In genomic region chr17:80989586-80989913, GRCh38 we compare ENCODE assay signal across 15 cellular contexts. TPM values are rescaled to one million over a fixed set of nuclear protein-coding genes. Genes with fewer than 3 reads are reported as not detected.
DNase-seq lines count a peak whose midpoint lies in the region; ATAC-seq, FAIRE-seq and TF ChIP-seq lines count a peak whose summit lies in the region.
"Had no signal": no experiment of that assay in that cellular context is flagged by ENCODE, and none has a peak within 500 bp of the region (broad histone marks: within the 10 kb centered on the region; RNA-seq: fewer than 3 reads in every experiment).

No MANE protein-coding gene starts in this region.

- in situ Hi-C loops in GM23248 (cut with MboI) = no loop called here

- no peak overlapping the region for H3K4me3 ChIP-seq in SK-N-SH (ENCODE audit: low read depth in 2 of 2, low read length in 1 of 2)
- H3K4me3 ChIP-seq in GM23248 = no peak overlapping the region
- H3K4me3 ChIP-seq in astrocyte (ENCODE audit: insufficient read depth, low read depth, low read length) = no peak overlapping the region
- H3K4me3 ChIP-seq in suprapubic skin = no peak overlapping the region
- H3K4me3 ChIP-seq: cardiac muscle cell had no signal

- H3K36me3 Mint-ChIP-seq in astrocyte (ENCODE audit: low read depth, unreplicated experiment) = no peaks in the 10 kb centered on the region
- no peaks in the 10 kb centered on the region for H3K36me3 Mint-ChIP-seq in naive B cell

- ATAC-seq in SK-N-SH treated with all-trans-retinoic acid at 6 μM for 48 hours = no peak
- ATAC-seq in naive B cell (ENCODE audit: low read depth in 2 of 2) = no peak

- H3F3A ChIP-seq in SK-N-SH (replicated peaks; ENCODE audit: insufficient read depth) (peaks cover 4% of the 10 kb centered on the region), GM23248 (ENCODE audit: insufficient read depth) (peaks cover under 1% of the 10 kb centered on the region; the same call in 1 of the 2 replicates)

- POLR2A ChIA-PET in SK-N-SH (lab: Yijun Ruan, JAX) = no interaction called here

- H3K4me1 Mint-ChIP-seq in astrocyte (ENCODE audit: low read depth, unreplicated experiment) = peaks cover 8% of the 10 kb centered on the region
- peaks cover 20 to 57% (median 51%) of the 10 kb centered on the region in 3 donors for H3K4me1 Mint-ChIP-seq in naive B cell

- no peaks in the 10 kb centered on the region for H3K36me3 ChIP-seq in SK-N-SH (replicated peaks in 1 of 2; ENCODE audit: control insufficient read depth in 1 of 2, insufficient read depth in 2 of 2, low read length in 1 of 2)
- no peaks in the 10 kb centered on the region for H3K36me3 ChIP-seq in GM23248 (ENCODE audit: low read depth)
- H3K36me3 ChIP-seq in astrocyte (ENCODE audit: insufficient read depth, low read length) = no peaks in the 10 kb centered on the region
- H3K36me3 ChIP-seq in suprapubic skin = no peaks in the 10 kb centered on the region
- H3K36me3 ChIP-seq: cardiac muscle cell had no signal

- H2AFZ ChIP-seq in SK-N-SH (ENCODE audit: low read depth) = no peak overlapping the region
- peak overlapping the region; percentile 70; the same call in 1 of the 2 replicates for H2AFZ ChIP-seq in GM23248
- peak overlapping the region; percentile 68 for H2AFZ ChIP-seq in astrocyte (ENCODE audit: low read depth, low read length)

- H3K27ac ChIP-seq in SK-N-SH (ENCODE audit: low read depth in 2 of 2, low read length in 1 of 2) = no peak overlapping the region
- H3K27ac ChIP-seq in GM23248 = no peak overlapping the region
- no peak overlapping the region for H3K27ac ChIP-seq in astrocyte (ENCODE audit: low read depth, low read length)
- H3K27ac ChIP-seq in suprapubic skin = no peak overlapping the region
- H3K27ac ChIP-seq: 22Rv1, cardiac muscle cell, gastroesophageal sphincter had no signal

- CTCF ChIA-PET in SK-N-SH (lab: Yijun Ruan, JAX) = interaction anchor here (0.6 to 10.6 kb wide), 29 partner anchors 10 to 562 kb away, joined by 3 to 84 read pairs (median 5); partner anchors contain the start of gene PVALEF

- no peak for TF ChIP-seq CTCF in SK-N-SH (IDR thresholded peaks at IDR 0.05)
- no peak for TF ChIP-seq CTCF in astrocyte (IDR thresholded peaks at IDR 0.05; ENCODE audit: insufficient read depth, low read depth, low read length)
- TF ChIP-seq CTCF in suprapubic skin (IDR thresholded peaks at IDR 0.05) = no peak

- H3K27me3 ChIP-seq in SK-N-SH (ENCODE audit: insufficient read depth) = no peaks in the 10 kb centered on the region
- H3K27me3 ChIP-seq in GM23248 (replicated peaks; ENCODE audit: insufficient read depth) = no peaks in the 10 kb centered on the region
- H3K27me3 ChIP-seq in astrocyte (ENCODE audit: insufficient read depth, low read length) = no peaks in the 10 kb centered on the region
- H3K27me3 ChIP-seq in suprapubic skin = no peaks in the 10 kb centered on the region
- H3K27me3 ChIP-seq: cardiac muscle cell, gastroesophageal sphincter had no signal

- H3K79me2 ChIP-seq in SK-N-SH (ENCODE audit: insufficient read depth) (peaks cover 29% of the 10 kb centered on the region), GM23248 (ENCODE audit: insufficient read depth) (peaks cover 14% of the 10 kb centered on the region), astrocyte (ENCODE audit: insufficient read depth, low read length) (peaks cover 21% of the 10 kb centered on the region)

- no peak overlapping the region for H3K4me2 ChIP-seq in SK-N-SH
- no peak overlapping the region for H3K4me2 ChIP-seq in GM23248 (ENCODE audit: unreplicated experiment)
- peak overlapping the region; percentile 45 for H3K4me2 ChIP-seq in astrocyte (ENCODE audit: low read length)

- DNase-seq in SK-N-SH = peak; percentile 20
- no peak for DNase-seq in GM23248
- DNase-seq in astrocyte (ENCODE audit: low read depth) = no peak
- DNase-seq in naive B cell = no peak
- DNase-seq in activated CD4-positive, CD25-positive, alpha-beta regulatory T cell (lab: John Stamatoyannopoulos, UW) = no peak
- DNase-seq in suprapubic skin (ENCODE audit: low spot score in 2 of 2) = no peak
- DNase-seq in 8988T = no peak
- DNase-seq: NCI-H2107, NCI-H748 treated with DMSO at 0.1 percent for 48 hours had no signal

- H3K4me1 ChIP-seq in SK-N-SH (ENCODE audit: control insufficient read depth in 1 of 2, insufficient read depth in 2 of 2, low read depth in 1 of 2, low read length in 1 of 2) (peaks cover 10 to 17% of the 10 kb centered on the region in 2 experiments; a peak in 1 of 4 replicates), GM23248 (ENCODE audit: insufficient read depth) (peaks cover 19% of the 10 kb centered on the region), astrocyte (ENCODE audit: insufficient read depth, low read length) (peaks cover 18% of the 10 kb centered on the region), suprapubic skin (peaks cover 51% of the 10 kb centered on the region)

- TF ChIP-seq RAD21 in SK-N-SH (IDR thresholded peaks at IDR 0.05; ENCODE audit: low read length) = no peak

- WGBS in SK-N-SH (ENCODE audit: low lambda C conversion rate) = 70% methylated on average over 10 of the region's 11 CpGs
- WGBS in GM23248 (ENCODE audit: low coverage in 1 of 2, low lambda C conversion rate in 2 of 2, missing lambda C conversion rate in 2 of 2), 2 experiments = 59 to 61% methylated on average over 11 of the region's 11 CpGs
- WGBS in suprapubic skin = 74% methylated on average over 11 of the region's 11 CpGs

- no peak overlapping the region for H3K27ac Mint-ChIP-seq in astrocyte (ENCODE audit: unreplicated experiment)
- H3K27ac Mint-ChIP-seq in naive B cell = peak overlapping the region in 1 of 6 donors; percentile 57
- H3K27ac Mint-ChIP-seq: activated naive CD4-positive, alpha-beta T cell treated with anti-CD3 and anti-CD28 coated beads for 36 hours had no signal

- no peak overlapping the region for H3K4me3 Mint-ChIP-seq in astrocyte (ENCODE audit: unreplicated experiment)
- H3K4me3 Mint-ChIP-seq in naive B cell = peak overlapping the region in 7 of 8 donors; percentile 29 to 86 (median 83)

- 0 out of 2 replicates have a peak, but pooled peaks cover 4% of the 10 kb centered on the region for H4K20me1 ChIP-seq in SK-N-SH (ENCODE audit: insufficient read depth)
- H4K20me1 ChIP-seq in GM23248 (ENCODE audit: insufficient read depth) = no peaks in the 10 kb centered on the region
- H4K20me1 ChIP-seq in astrocyte (ENCODE audit: insufficient read depth, low read length) = peaks cover 9% of the 10 kb centered on the region

- H3K9me3 Mint-ChIP-seq in astrocyte (ENCODE audit: unreplicated experiment) (no peaks in the 10 kb centered on the region), naive B cell (no peaks in the 10 kb centered on the region)
- H3K9me3 Mint-ChIP-seq: activated naive CD4-positive, alpha-beta T cell treated with anti-CD3 and anti-CD28 coated beads for 36 hours had no signal

- H3K9ac ChIP-seq in SK-N-SH (no peak overlapping the region), GM23248 (no peak overlapping the region), astrocyte (ENCODE audit: low read length) (no peak overlapping the region)

- H3K9me3 ChIP-seq in SK-N-SH (no peaks in the 10 kb centered on the region), GM23248 (ENCODE audit: low read depth) (no peaks in the 10 kb centered on the region), astrocyte (ENCODE audit: insufficient read depth, low read depth, low read length) (no peaks in the 10 kb centered on the region), suprapubic skin (no peaks in the 10 kb centered on the region)
- H3K9me3 ChIP-seq: gastroesophageal sphincter had no signal

- no peak for TF ChIP-seq POLR2A in suprapubic skin (IDR thresholded peaks at IDR 0.05)

- TF ChIP-seq EP300 in SK-N-SH (IDR thresholded peaks at IDR 0.05; ENCODE audit: borderline replicate concordance in 1 of 2, low read depth in 1 of 2, low read length in 1 of 2) = no peak
- no peak for TF ChIP-seq EP300 in suprapubic skin (IDR thresholded peaks at IDR 0.05)

- FAIRE-seq in astrocyte (lab: Jason Lieb, UNC) = no peak
- FAIRE-seq: GM19239 had no signal

- no peaks in the 10 kb centered on the region for H3K9me2 ChIP-seq in SK-N-SH
- no peaks in the 10 kb centered on the region for H3K9me2 ChIP-seq in GM23248 (ENCODE audit: insufficient read depth)

- H3K27me3 Mint-ChIP-seq in astrocyte (ENCODE audit: low read depth, unreplicated experiment) (no peaks in the 10 kb centered on the region), naive B cell (no peaks in the 10 kb centered on the region)

TF ChIP-seq in SK-N-SH, 30 proteins besides CTCF, POLR2A, EP300 and RAD21 (continues in another document):
- no peak for TF ChIP-seq EZH2phosphoT487 (IDR thresholded peaks at IDR 0.05; ENCODE audit: borderline replicate concordance, low read depth)
- TF ChIP-seq TEAD4 (IDR thresholded peaks at IDR 0.05; ENCODE audit: borderline replicate concordance, insufficient read depth) = no peak

TF ChIP-seq in SK-N-SH treated with all-trans-retinoic acid at 6 μM for 48 hours, 23 proteins besides CTCF, POLR2A, EP300 and RAD21 (continues in another document):
- no peak for TF ChIP-seq RARB (CRISPR knock-in tag; IDR thresholded peaks at IDR 0.05)
- TF ChIP-seq GLIS3 (CRISPR knock-in tag; IDR thresholded peaks at IDR 0.05) = no peak

RNA-seq across cellular contexts. Expression of gene CHMP6, which starts 2.1 kb away (rescaled TPM):
- 44.1 and 44.3 TPM in 2 replicates for polyA plus RNA-seq in SK-N-SH (2012; rRNA removed)
- polyA plus RNA-seq in SK-N-SH (2012; cell fraction: cytosol; rRNA removed) = 39.4 and 46.0 TPM in 2 replicates
- polyA plus RNA-seq in SK-N-SH (2012; cell fraction: nucleus; rRNA removed) = 24.7 and 32.2 TPM in 2 replicates
- 8.2 and 14.1 TPM in 2 replicates for total RNA-seq in GM23248 (2014; rRNA removed; shearing (Covaris generic))
- polyA plus RNA-seq in GM23248 (2016; fragmentation: Nextera tagmentation; extraction: Ambion mirVana) = 34.0 and 37.1 TPM in 2 replicates
- 16.8 and 19.0 TPM in 2 replicates for total RNA-seq in astrocyte
- 10 to 100 TPM; 38.8 to 51.8 (median 43.5) TPM for polyA plus RNA-seq in naive B cell (ENCODE audit: low read depth in 6 of 6)
- 10 to 100 TPM; 17.5 to 35.6 (median 23.1) TPM for total RNA-seq in suprapubic skin

RNA-seq across cellular contexts. Expression of gene BAIAP2, which starts 45.4 kb away (rescaled TPM):
- polyA plus RNA-seq in SK-N-SH (2012; rRNA removed) (15.5 and 19.8 TPM in 2 replicates), GM23248 (2016; fragmentation: Nextera tagmentation; extraction: Ambion mirVana) (28.2 and 31.5 TPM in 2 replicates), naive B cell (ENCODE audit: low read depth in 6 of 6) (1 to 10 TPM in 3 of 6 donors, under 1 TPM in 3; 0.19 to 6.1 (median 0.79) TPM)
- 10.3 and 14.6 TPM in 2 replicates for polyA plus RNA-seq in SK-N-SH (2012; cell fraction: cytosol; rRNA removed)
- 39.2 and 39.3 TPM in 2 replicates for polyA plus RNA-seq in SK-N-SH (2012; cell fraction: nucleus; rRNA removed)
- 30.6 and 31.7 TPM in 2 replicates for total RNA-seq in GM23248 (2014; rRNA removed; shearing (Covaris generic))
- total RNA-seq in astrocyte (43.3 and 51.4 TPM in 2 replicates), suprapubic skin (100 to 1,000 TPM; 214 to 283 (median 260) TPM)
